Comparison of ENCODE assay signal across 1 cellular context in genomic region chr14:103910262-103910935, GRCh38.
A peak's percentile ranks its signal among the peaks of the same experiment; 100 is the strongest.
TF ChIP-seq lines count a peak whose summit lies in the region.

No MANE protein-coding gene starts in this region.

TF ChIP-seq in HepG2, 621 proteins besides CTCF, POLR2A, EP300 and RAD21 (continued from another document):
- peak; percentile 35; the same call in 1 of the 2 replicates for TF ChIP-seq ZBTB33 (CRISPR knock-in tag; IDR thresholded peaks at IDR 0.05)
- TF ChIP-seq TFDP2 (CRISPR knock-in tag; IDR thresholded peaks at IDR 0.05): 0 out of 2 replicates have a peak, but pooled peaks have one; percentile 30
- TF ChIP-seq SALL1 (CRISPR knock-in tag; IDR thresholded peaks at IDR 0.05): peak; percentile 34
- no peak for TF ChIP-seq ZNF468 (CRISPR knock-in tag; IDR thresholded peaks at IDR 0.05)
- no peak for TF ChIP-seq ZNF576 (CRISPR knock-in tag; IDR thresholded peaks at IDR 0.05)
- 0 out of 2 replicates have a peak, but pooled peaks have one; percentile 15 for TF ChIP-seq ZNF547 (CRISPR knock-in tag; IDR thresholded peaks at IDR 0.05)
- 0 out of 2 replicates have a peak, but pooled peaks have one; percentile 14 for TF ChIP-seq YEATS2 (CRISPR knock-in tag; IDR thresholded peaks at IDR 0.05; ENCODE audit: borderline replicate concordance)
- TF ChIP-seq FOSL2 (CRISPR knock-in tag; IDR thresholded peaks at IDR 0.05): peak; percentile 22; the same call in 1 of the 2 replicates
- 0 out of 2 replicates have a peak, but pooled peaks have one; percentile 24 for TF ChIP-seq POLR2G (IDR thresholded peaks at IDR 0.05; ENCODE audit: low read depth, low read length)
- peak; percentile 71; the same call in 1 of the 2 replicates for TF ChIP-seq CBX5 (CRISPR knock-in tag; IDR thresholded peaks at IDR 0.05; ENCODE audit: borderline replicate concordance)
- no peak for TF ChIP-seq ZNF878 (CRISPR knock-in tag; IDR thresholded peaks at IDR 0.05)
- TF ChIP-seq ZNF331 (CRISPR knock-in tag; IDR thresholded peaks at IDR 0.05): peak; percentile 25; the same call in 1 of the 2 replicates
- peak; percentile 68 for TF ChIP-seq XRCC5 (optimal IDR thresholded peaks at IDR 0.05; ENCODE audit: low read length)
- 0 out of 2 replicates have a peak, but pooled peaks have one; percentile 35 for TF ChIP-seq CEBPG (CRISPR knock-in tag; IDR thresholded peaks at IDR 0.05)
- TF ChIP-seq ETV6 (CRISPR knock-in tag; conservative IDR thresholded peaks at IDR 0.05): no peak
- peak; percentile 97 for TF ChIP-seq ZNF263 (CRISPR knock-in tag; IDR thresholded peaks at IDR 0.05)
- TF ChIP-seq NR2F2 (IDR thresholded peaks at IDR 0.05; ENCODE audit: borderline replicate concordance, low read depth): no peak
- peak; percentile 64 for TF ChIP-seq HNF1B (CRISPR knock-in tag; IDR thresholded peaks at IDR 0.05)
- peak; percentile 75; the same call in 1 of the 2 replicates for TF ChIP-seq KDM2A (CRISPR knock-in tag; IDR thresholded peaks at IDR 0.05; ENCODE audit: borderline replicate concordance, low read depth)
- no peak for TF ChIP-seq DMTF1 (CRISPR knock-in tag; IDR thresholded peaks at IDR 0.05)
- TF ChIP-seq MLX (CRISPR knock-in tag; IDR thresholded peaks at IDR 0.05): peak; percentile 22; the same call in 1 of the 2 replicates
- no peak for TF ChIP-seq ZNF329 (CRISPR knock-in tag; IDR thresholded peaks at IDR 0.05; ENCODE audit: low read depth)
- 0 out of 2 replicates have a peak, but pooled peaks have one; percentile 12 for TF ChIP-seq SOX5 (CRISPR knock-in tag; IDR thresholded peaks at IDR 0.05; ENCODE audit: borderline replicate concordance)
